1 cellular context compared by ENCODE assay signal in the genomic region with DNA sequence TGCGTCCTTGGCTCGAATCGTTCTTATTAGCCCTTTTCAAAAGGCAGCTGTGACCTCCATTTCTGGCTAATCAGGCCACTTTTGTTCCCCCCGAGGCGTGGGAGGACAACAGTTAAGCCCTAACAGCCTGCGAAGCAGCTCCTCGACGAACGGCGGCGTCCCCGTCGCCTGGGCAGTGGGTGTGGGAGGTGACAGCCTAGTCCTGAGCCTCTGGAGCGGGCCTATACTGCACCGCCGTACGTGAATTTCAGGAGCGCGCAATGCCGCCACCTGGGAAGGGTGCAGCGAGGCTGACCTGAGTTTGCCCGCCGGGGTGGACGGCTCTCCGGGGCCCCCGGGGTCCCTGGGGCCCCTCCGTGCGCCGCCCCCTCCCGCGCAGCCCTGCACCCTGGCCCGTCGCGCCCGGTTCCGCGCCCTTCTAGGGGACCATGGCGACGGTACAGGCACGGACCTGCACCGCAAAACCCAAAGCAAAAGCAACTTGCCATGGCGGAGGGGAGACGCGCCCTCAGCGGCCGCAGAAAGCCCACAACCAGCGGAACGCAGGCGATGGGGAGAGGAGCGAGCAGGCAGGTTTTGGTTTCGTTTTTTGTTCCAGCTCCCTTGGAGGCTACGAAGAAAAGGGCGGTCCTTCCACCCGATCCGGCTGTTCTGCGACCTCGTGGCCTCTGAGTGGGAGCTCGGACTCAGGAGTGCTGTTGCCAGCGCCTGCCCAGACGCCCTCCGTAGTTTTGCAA.
TF ChIP-seq lines count a peak whose summit lies in the region.

Gene RBM43, minus strand, starts transcription at position 624 of the 737 bp plus-strand sequence. Its CDS starts 136 bp downstream, at position 488.

TF ChIP-seq in K562, 482 proteins besides CTCF, POLR2A, EP300 and RAD21 (continued from another document):
- TF ChIP-seq, protein P1, sequence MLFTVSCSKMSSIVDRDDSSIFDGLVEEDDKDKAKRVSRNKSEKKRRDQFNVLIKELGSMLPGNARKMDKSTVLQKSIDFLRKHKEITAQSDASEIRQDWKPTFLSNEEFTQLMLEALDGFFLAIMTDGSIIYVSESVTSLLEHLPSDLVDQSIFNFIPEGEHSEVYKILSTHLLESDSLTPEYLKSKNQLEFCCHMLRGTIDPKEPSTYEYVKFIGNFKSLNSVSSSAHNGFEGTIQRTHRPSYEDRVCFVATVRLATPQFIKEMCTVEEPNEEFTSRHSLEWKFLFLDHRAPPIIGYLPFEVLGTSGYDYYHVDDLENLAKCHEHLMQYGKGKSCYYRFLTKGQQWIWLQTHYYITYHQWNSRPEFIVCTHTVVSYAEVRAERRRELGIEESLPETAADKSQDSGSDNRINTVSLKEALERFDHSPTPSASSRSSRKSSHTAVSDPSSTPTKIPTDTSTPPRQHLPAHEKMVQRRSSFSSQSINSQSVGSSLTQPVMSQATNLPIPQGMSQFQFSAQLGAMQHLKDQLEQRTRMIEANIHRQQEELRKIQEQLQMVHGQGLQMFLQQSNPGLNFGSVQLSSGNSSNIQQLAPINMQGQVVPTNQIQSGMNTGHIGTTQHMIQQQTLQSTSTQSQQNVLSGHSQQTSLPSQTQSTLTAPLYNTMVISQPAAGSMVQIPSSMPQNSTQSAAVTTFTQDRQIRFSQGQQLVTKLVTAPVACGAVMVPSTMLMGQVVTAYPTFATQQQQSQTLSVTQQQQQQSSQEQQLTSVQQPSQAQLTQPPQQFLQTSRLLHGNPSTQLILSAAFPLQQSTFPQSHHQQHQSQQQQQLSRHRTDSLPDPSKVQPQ (CRISPR knock-in tag; IDR thresholded peaks at IDR 0.05; ENCODE audit: borderline replicate concordance) = no peak
- TF ChIP-seq SMAD3 (CRISPR knock-in tag; conservative IDR thresholded peaks at IDR 0.05) = peak; percentile 70; the same call in 1 of the 2 replicates
- TF ChIP-seq KLF1 (tag; IDR thresholded peaks at IDR 0.05) = peak; percentile 65; the same call in 1 of the 2 replicates
- TF ChIP-seq, protein P2, sequence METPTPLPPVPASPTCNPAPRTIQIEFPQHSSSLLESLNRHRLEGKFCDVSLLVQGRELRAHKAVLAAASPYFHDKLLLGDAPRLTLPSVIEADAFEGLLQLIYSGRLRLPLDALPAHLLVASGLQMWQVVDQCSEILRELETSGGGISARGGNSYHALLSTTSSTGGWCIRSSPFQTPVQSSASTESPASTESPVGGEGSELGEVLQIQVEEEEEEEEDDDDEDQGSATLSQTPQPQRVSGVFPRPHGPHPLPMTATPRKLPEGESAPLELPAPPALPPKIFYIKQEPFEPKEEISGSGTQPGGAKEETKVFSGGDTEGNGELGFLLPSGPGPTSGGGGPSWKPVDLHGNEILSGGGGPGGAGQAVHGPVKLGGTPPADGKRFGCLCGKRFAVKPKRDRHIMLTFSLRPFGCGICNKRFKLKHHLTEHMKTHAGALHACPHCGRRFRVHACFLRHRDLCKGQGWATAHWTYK (CRISPR knock-in tag; IDR thresholded peaks at IDR 0.05) = no peak; the same call in 1 of the 2 replicates
TF ChIP-seq in K562: peak in this region for 165.
